12 cellular contexts compared by ENCODE assay signal in genomic region chr3:52268036-52268435, GRCh38. TPM values are rescaled to one million over a fixed set of nuclear protein-coding genes. Genes with fewer than 3 reads are reported as not detected.
DNase-seq lines count a peak whose midpoint lies in the region; ATAC-seq and TF ChIP-seq lines count a peak whose summit lies in the region.
"Had no signal": no experiment of that assay in that cellular context is flagged by ENCODE, and none has a peak within 500 bp of the region (broad histone marks: within the 10 kb centered on the region; RNA-seq: fewer than 3 reads in every experiment).

No MANE protein-coding gene starts in this region.

- peaks cover 87% of the 10 kb centered on the region for H3K4me1 Mint-ChIP-seq in CD8-positive, alpha-beta T cell (ENCODE audit: low read depth)

- no peak for TF ChIP-seq POLR2A in breast epithelium (IDR thresholded peaks at IDR 0.05)

- no peaks in the 10 kb centered on the region for H3K27me3 ChIP-seq in CD8-positive, alpha-beta T cell (ENCODE audit: insufficient read depth, low read length)
- H3K27me3 ChIP-seq in breast epithelium (no peaks in the 10 kb centered on the region), neutrophil (no peaks in the 10 kb centered on the region), colonic mucosa (no peaks in the 10 kb centered on the region)
- H3K27me3 ChIP-seq: BLaER1 had no signal

- H3K4me1 ChIP-seq in CD8-positive, alpha-beta T cell (ENCODE audit: insufficient read depth, low read length): peaks cover 75% of the 10 kb centered on the region
- H3K4me1 ChIP-seq in breast epithelium (peaks cover 4 to 18% of the 10 kb centered on the region in 2 donors), neutrophil (ENCODE audit: control insufficient read depth in 1 of 2, insufficient read depth in 1 of 2, low read depth in 1 of 2, low read length in 1 of 2) (peaks cover 44 to 53% of the 10 kb centered on the region in 2 experiments), colonic mucosa (no peaks in the 10 kb centered on the region)

- no peaks in the 10 kb centered on the region for H3K9me3 Mint-ChIP-seq in CD8-positive, alpha-beta T cell
- H3K9me3 Mint-ChIP-seq: nephron progenitor cell had no signal

- peaks cover 89% of the 10 kb centered on the region for H3K36me3 Mint-ChIP-seq in CD8-positive, alpha-beta T cell

- CTCF ChIA-PET in CD8-positive, alpha-beta T cell (lab: Charles Lee): interaction anchor here (0.9 kb wide), 2 partner anchors 8 to 9 kb away, joined by 3 to 5 read pairs; no protein-coding TSS in a partner anchor

- DNase-seq in CD8-positive, alpha-beta T cell: peak in 3 of 7 experiments; percentile 56 to 68 (median 64)
- peak; percentile 55 for DNase-seq in activated CD4-positive, alpha-beta T cell treated with anti-CD3 and anti-CD28 coated beads, Interleukin-2, amount 50 U/mL, for 1 hour
- DNase-seq in breast epithelium (ENCODE audit: low spot score in 2 of 2): no peak
- DNase-seq in colonic mucosa: no peak
- DNase-seq in NCI-H2171 (lab: John Stamatoyannopoulos, UW): no peak
- DNase-seq: H7, nephron progenitor cell, small intestine had no signal

- peak overlapping the region; percentile 16 for H3K4me3 Mint-ChIP-seq in CD8-positive, alpha-beta T cell
- H3K4me3 Mint-ChIP-seq: nephron progenitor cell had no signal

- POLR2A ChIA-PET in CD8-positive, alpha-beta T cell (lab: Charles Lee): no interaction called here

- no peak overlapping the region for H3K9ac ChIP-seq in colonic mucosa (ENCODE audit: low read depth in 2 of 2, low read length in 2 of 2)
- H3K9ac ChIP-seq: BLaER1 had no signal

- H3K4me3 ChIP-seq in CD8-positive, alpha-beta T cell (ENCODE audit: low read depth, low read length): no peak overlapping the region
- no peak overlapping the region for H3K4me3 ChIP-seq in breast epithelium
- no peak overlapping the region for H3K4me3 ChIP-seq in neutrophil (ENCODE audit: low read depth in 1 of 2, low read length in 1 of 2)
- no peak overlapping the region for H3K4me3 ChIP-seq in colonic mucosa
- H3K4me3 ChIP-seq: BLaER1 had no signal

- peak overlapping the region; percentile 16 for H3K27ac ChIP-seq in CD8-positive, alpha-beta T cell (ENCODE audit: low read depth, low read length)
- peak overlapping the region; percentile 64 to 69 for H3K27ac ChIP-seq in breast epithelium
- peak overlapping the region; percentile 40 for H3K27ac ChIP-seq in neutrophil
- no peak overlapping the region for H3K27ac ChIP-seq in colonic mucosa
- H3K27ac ChIP-seq: BLaER1 had no signal

- intact Hi-C loops in CD8-positive, alpha-beta T cell (cut with DNase I, micrococcal nuclease): no loop called here
- intact Hi-C loops in breast epithelium (cut with DNase I; ENCODE audit: low total_unique reads) (loop anchor here (1.0 kb wide), 1 partner anchor 46 kb away; no protein-coding TSS in a partner anchor), colonic mucosa (cut with DNase I) (no loop called here)

- no peaks in the 10 kb centered on the region for H3K27me3 Mint-ChIP-seq in CD8-positive, alpha-beta T cell (ENCODE audit: low read depth)

- ATAC-seq in CD8-positive, alpha-beta T cell: peak; percentile 66
- ATAC-seq in GM21786 (IDR thresholded peaks at IDR 0.05; ENCODE audit: unreplicated experiment): no peak
- no peak for ATAC-seq in HG02885 (IDR thresholded peaks at IDR 0.05; ENCODE audit: poor library complexity, unreplicated experiment)

- peak overlapping the region; percentile 95 for H3K27ac Mint-ChIP-seq in CD8-positive, alpha-beta T cell
- H3K27ac Mint-ChIP-seq: nephron progenitor cell had no signal

- H3K36me3 ChIP-seq in CD8-positive, alpha-beta T cell (ENCODE audit: insufficient read depth, low read length): peaks cover 45% of the 10 kb centered on the region
- H3K36me3 ChIP-seq in breast epithelium: no peaks in the 10 kb centered on the region
- peaks cover 62% of the 10 kb centered on the region for H3K36me3 ChIP-seq in neutrophil
- H3K36me3 ChIP-seq in colonic mucosa: peaks cover 39% of the 10 kb centered on the region

- no peak for TF ChIP-seq CTCF in CD8-positive, alpha-beta T cell (IDR thresholded peaks at IDR 0.05)
- TF ChIP-seq CTCF in breast epithelium (IDR thresholded peaks at IDR 0.05) (no peak), neutrophil (IDR thresholded peaks at IDR 0.05) (no peak), colonic mucosa (IDR thresholded peaks at IDR 0.05) (no peak)

- H3K9me3 ChIP-seq in CD8-positive, alpha-beta T cell (ENCODE audit: low read length): no peaks in the 10 kb centered on the region
- no peaks in the 10 kb centered on the region for H3K9me3 ChIP-seq in breast epithelium
- no peaks in the 10 kb centered on the region for H3K9me3 ChIP-seq in neutrophil
- no peaks in the 10 kb centered on the region for H3K9me3 ChIP-seq in colonic mucosa
- H3K9me3 ChIP-seq: BLaER1 had no signal

RNA-seq across cellular contexts. Expression of gene WDR82, which starts 10.4 kb away (rescaled TPM):
- 100 to 1,000 TPM; 115 to 117 TPM for total RNA-seq in CD8-positive, alpha-beta T cell
- 10 to 100 TPM; 49.6 to 53.1 (median 52.1) TPM for total RNA-seq in breast epithelium
- 10 to 100 TPM; 65.7 to 67.0 TPM for total RNA-seq in colonic mucosa

RNA-seq across cellular contexts. Expression of gene GLYCTK, which starts 19.6 kb away (rescaled TPM):
- total RNA-seq in CD8-positive, alpha-beta T cell: 10 to 100 TPM; 27.1 to 28.1 TPM
- 10 to 100 TPM in 1 of 3 donors, 1 to 10 TPM in 2; 7.3 to 17.8 (median 9.5) TPM for total RNA-seq in breast epithelium
- 10 to 100 TPM; 45.2 to 63.2 TPM for total RNA-seq in colonic mucosa

RNA-seq across cellular contexts. Expression of gene PPM1M, which starts 22.5 kb away (rescaled TPM):
- total RNA-seq in CD8-positive, alpha-beta T cell: 10 to 100 TPM; 43.9 to 46.9 TPM
- total RNA-seq in breast epithelium: 10 to 100 TPM; 15.4 to 31.2 (median 20.2) TPM
- 1 to 10 TPM; 5.4 to 8.1 TPM for total RNA-seq in colonic mucosa

RNA-seq across cellular contexts. Expression of gene TWF2, which starts 29.1 kb away (rescaled TPM):
- total RNA-seq in CD8-positive, alpha-beta T cell: 10 to 100 TPM; 31.1 to 31.2 TPM
- total RNA-seq in breast epithelium (10 to 100 TPM; 52.7 to 84.5 (median 65.2) TPM), colonic mucosa (10 to 100 TPM; 44.2 to 45.0 TPM)

RNA-seq across cellular contexts. Expression of gene TLR9, which starts 42.6 kb away (rescaled TPM):
- under 1 TPM in 1 of 2 experiments, not detected in 1; 0.33 TPM for total RNA-seq in CD8-positive, alpha-beta T cell
- under 1 TPM in 1 of 3 donors, not detected in 2; 0.29 TPM for total RNA-seq in breast epithelium
- under 1 TPM; 0.25 to 0.27 TPM for total RNA-seq in colonic mucosa
- total RNA-seq: H7 had no signal
